Comparison of ENCODE assay signal across 1 cellular context in genomic region chr14:103522649-103523582, GRCh38.
TF ChIP-seq lines count a peak whose summit lies in the region.

CKB (minus strand) TSS chr14:103522830; CDS start chr14:103522493, 337 bp downstream.

TF ChIP-seq in HepG2, 621 proteins besides CTCF, POLR2A, EP300 and RAD21 (continued from another document):
- no peak; the same call in 1 of the 2 replicates for TF ChIP-seq ZNF280B (CRISPR knock-in tag; IDR thresholded peaks at IDR 0.05; ENCODE audit: borderline replicate concordance)
- TF ChIP-seq CAMTA2 (CRISPR knock-in tag; IDR thresholded peaks at IDR 0.05; ENCODE audit: borderline replicate concordance) = no peak
- TF ChIP-seq, protein P1, sequence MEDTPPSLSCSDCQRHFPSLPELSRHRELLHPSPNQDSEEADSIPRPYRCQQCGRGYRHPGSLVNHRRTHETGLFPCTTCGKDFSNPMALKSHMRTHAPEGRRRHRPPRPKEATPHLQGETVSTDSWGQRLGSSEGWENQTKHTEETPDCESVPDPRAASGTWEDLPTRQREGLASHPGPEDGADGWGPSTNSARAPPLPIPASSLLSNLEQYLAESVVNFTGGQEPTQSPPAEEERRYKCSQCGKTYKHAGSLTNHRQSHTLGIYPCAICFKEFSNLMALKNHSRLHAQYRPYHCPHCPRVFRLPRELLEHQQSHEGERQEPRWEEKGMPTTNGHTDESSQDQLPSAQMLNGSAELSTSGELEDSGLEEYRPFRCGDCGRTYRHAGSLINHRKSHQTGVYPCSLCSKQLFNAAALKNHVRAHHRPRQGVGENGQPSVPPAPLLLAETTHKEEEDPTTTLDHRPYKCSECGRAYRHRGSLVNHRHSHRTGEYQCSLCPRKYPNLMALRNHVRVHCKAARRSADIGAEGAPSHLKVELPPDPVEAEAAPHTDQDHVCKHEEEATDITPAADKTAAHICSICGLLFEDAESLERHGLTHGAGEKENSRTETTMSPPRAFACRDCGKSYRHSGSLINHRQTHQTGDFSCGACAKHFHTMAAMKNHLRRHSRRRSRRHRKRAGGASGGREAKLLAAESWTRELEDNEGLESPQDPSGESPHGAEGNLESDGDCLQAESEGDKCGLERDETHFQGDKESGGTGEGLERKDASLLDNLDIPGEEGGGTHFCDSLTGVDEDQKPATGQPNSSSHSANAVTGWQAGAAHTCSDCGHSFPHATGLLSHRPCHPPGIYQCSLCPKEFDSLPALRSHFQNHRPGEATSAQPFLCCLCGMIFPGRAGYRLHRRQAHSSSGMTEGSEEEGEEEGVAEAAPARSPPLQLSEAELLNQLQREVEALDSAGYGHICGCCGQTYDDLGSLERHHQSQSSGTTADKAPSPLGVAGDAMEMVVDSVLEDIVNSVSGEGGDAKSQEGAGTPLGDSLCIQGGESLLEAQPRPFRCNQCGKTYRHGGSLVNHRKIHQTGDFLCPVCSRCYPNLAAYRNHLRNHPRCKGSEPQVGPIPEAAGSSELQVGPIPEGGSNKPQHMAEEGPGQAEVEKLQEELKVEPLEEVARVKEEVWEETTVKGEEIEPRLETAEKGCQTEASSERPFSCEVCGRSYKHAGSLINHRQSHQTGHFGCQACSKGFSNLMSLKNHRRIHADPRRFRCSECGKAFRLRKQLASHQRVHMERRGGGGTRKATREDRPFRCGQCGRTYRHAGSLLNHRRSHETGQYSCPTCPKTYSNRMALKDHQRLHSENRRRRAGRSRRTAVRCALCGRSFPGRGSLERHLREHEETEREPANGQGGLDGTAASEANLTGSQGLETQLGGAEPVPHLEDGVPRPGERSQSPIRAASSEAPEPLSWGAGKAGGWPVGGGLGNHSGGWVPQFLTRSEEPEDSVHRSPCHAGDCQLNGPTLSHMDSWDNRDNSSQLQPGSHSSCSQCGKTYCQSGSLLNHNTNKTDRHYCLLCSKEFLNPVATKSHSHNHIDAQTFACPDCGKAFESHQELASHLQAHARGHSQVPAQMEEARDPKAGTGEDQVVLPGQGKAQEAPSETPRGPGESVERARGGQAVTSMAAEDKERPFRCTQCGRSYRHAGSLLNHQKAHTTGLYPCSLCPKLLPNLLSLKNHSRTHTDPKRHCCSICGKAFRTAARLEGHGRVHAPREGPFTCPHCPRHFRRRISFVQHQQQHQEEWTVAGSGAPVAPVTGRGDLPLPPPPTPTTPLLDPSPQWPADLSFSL (CRISPR knock-in tag; IDR thresholded peaks at IDR 0.05) = no peak
- no peak for TF ChIP-seq FOXK1 (CRISPR knock-in tag; IDR thresholded peaks at IDR 0.05; ENCODE audit: borderline replicate concordance, low read depth)
- TF ChIP-seq, protein P2, sequence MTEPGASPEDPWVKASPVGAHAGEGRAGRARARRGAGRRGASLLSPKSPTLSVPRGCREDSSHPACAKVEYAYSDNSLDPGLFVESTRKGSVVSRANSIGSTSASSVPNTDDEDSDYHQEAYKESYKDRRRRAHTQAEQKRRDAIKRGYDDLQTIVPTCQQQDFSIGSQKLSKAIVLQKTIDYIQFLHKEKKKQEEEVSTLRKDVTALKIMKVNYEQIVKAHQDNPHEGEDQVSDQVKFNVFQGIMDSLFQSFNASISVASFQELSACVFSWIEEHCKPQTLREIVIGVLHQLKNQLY (CRISPR knock-in tag; IDR thresholded peaks at IDR 0.05) = no peak
- no peak; the same call in 1 of the 2 replicates for TF ChIP-seq ZSCAN21 (CRISPR knock-in tag; IDR thresholded peaks at IDR 0.05; ENCODE audit: borderline replicate concordance)
- TF ChIP-seq ZNF672 (CRISPR knock-in tag; IDR thresholded peaks at IDR 0.05) = no peak
- TF ChIP-seq HHEX (CRISPR knock-in tag; IDR thresholded peaks at IDR 0.05) = no peak
- no peak for TF ChIP-seq NFE2L2 (IDR thresholded peaks at IDR 0.05; ENCODE audit: low read length)
- no peak for TF ChIP-seq FOXK2 (IDR thresholded peaks at IDR 0.05)
- no peak for TF ChIP-seq ZNF256 (CRISPR knock-in tag; conservative IDR thresholded peaks at IDR 0.05)
- TF ChIP-seq, protein P3, sequence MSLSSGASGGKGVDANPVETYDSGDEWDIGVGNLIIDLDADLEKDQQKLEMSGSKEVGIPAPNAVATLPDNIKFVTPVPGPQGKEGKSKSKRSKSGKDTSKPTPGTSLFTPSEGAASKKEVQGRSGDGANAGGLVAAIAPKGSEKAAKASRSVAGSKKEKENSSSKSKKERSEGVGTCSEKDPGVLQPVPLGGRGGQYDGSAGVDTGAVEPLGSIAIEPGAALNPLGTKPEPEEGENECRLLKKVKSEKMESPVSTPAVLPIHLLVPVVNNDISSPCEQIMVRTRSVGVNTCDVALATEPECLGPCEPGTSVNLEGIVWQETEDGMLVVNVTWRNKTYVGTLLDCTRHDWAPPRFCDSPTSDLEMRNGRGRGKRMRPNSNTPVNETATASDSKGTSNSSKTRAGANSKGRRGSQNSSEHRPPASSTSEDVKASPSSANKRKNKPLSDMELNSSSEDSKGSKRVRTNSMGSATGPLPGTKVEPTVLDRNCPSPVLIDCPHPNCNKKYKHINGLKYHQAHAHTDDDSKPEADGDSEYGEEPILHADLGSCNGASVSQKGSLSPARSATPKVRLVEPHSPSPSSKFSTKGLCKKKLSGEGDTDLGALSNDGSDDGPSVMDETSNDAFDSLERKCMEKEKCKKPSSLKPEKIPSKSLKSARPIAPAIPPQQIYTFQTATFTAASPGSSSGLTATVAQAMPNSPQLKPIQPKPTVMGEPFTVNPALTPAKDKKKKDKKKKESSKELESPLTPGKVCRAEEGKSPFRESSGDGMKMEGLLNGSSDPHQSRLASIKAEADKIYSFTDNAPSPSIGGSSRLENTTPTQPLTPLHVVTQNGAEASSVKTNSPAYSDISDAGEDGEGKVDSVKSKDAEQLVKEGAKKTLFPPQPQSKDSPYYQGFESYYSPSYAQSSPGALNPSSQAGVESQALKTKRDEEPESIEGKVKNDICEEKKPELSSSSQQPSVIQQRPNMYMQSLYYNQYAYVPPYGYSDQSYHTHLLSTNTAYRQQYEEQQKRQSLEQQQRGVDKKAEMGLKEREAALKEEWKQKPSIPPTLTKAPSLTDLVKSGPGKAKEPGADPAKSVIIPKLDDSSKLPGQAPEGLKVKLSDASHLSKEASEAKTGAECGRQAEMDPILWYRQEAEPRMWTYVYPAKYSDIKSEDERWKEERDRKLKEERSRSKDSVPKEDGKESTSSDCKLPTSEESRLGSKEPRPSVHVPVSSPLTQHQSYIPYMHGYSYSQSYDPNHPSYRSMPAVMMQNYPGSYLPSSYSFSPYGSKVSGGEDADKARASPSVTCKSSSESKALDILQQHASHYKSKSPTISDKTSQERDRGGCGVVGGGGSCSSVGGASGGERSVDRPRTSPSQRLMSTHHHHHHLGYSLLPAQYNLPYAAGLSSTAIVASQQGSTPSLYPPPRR (CRISPR knock-in tag; IDR thresholded peaks at IDR 0.05; ENCODE audit: borderline replicate concordance) = no peak
- TF ChIP-seq LCORL (IDR thresholded peaks at IDR 0.05) = no peak
- TF ChIP-seq LCORL (CRISPR knock-in tag; IDR thresholded peaks at IDR 0.05) = no peak
- TF ChIP-seq ZBTB7B (CRISPR knock-in tag; IDR thresholded peaks at IDR 0.05) = peak; percentile 87
- TF ChIP-seq GPBP1L1 (CRISPR knock-in tag; IDR thresholded peaks at IDR 0.05) = no peak
- no peak for TF ChIP-seq TBX3 (IDR thresholded peaks at IDR 0.05; ENCODE audit: borderline replicate concordance)
- peak; percentile 35; the same call in 1 of the 2 replicates for TF ChIP-seq ZNF687 (CRISPR knock-in tag; IDR thresholded peaks at IDR 0.05)
- no peak for TF ChIP-seq ATAD3A (CRISPR knock-in tag; IDR thresholded peaks at IDR 0.05)
- peak; percentile 77 for TF ChIP-seq RBFOX2 (IDR thresholded peaks at IDR 0.05; ENCODE audit: low read depth, low read length)
- 0 out of 2 replicates have a peak, but pooled peaks have one; percentile 2 for TF ChIP-seq MYC (CRISPR knock-in tag; IDR thresholded peaks at IDR 0.05; ENCODE audit: borderline replicate concordance)
- no peak for TF ChIP-seq ZSCAN22 (CRISPR knock-in tag; IDR thresholded peaks at IDR 0.05)
- TF ChIP-seq ZNF513 (CRISPR knock-in tag; conservative IDR thresholded peaks at IDR 0.05) = no peak
- TF ChIP-seq ZFP37 (CRISPR knock-in tag; IDR thresholded peaks at IDR 0.05; ENCODE audit: borderline replicate concordance) = no peak
- no peak for TF ChIP-seq ZNF772 (CRISPR knock-in tag; IDR thresholded peaks at IDR 0.05)
- no peak for TF ChIP-seq ZNF510 (CRISPR knock-in tag; IDR thresholded peaks at IDR 0.05; ENCODE audit: low read depth)
- TF ChIP-seq ZMYM3 (CRISPR knock-in tag; IDR thresholded peaks at IDR 0.05) = no peak
- no peak for TF ChIP-seq WIZ (CRISPR knock-in tag; IDR thresholded peaks at IDR 0.05)
- TF ChIP-seq ZFX (CRISPR knock-in tag; IDR thresholded peaks at IDR 0.05; ENCODE audit: low read depth) = 0 out of 2 replicates have a peak, but pooled peaks have one; percentile 12
- TF ChIP-seq SOX5 (CRISPR knock-in tag; IDR thresholded peaks at IDR 0.05; ENCODE audit: borderline replicate concordance) = no peak
- no peak for TF ChIP-seq ZNF225 (CRISPR knock-in tag; IDR thresholded peaks at IDR 0.05)
- TF ChIP-seq, protein P4, sequence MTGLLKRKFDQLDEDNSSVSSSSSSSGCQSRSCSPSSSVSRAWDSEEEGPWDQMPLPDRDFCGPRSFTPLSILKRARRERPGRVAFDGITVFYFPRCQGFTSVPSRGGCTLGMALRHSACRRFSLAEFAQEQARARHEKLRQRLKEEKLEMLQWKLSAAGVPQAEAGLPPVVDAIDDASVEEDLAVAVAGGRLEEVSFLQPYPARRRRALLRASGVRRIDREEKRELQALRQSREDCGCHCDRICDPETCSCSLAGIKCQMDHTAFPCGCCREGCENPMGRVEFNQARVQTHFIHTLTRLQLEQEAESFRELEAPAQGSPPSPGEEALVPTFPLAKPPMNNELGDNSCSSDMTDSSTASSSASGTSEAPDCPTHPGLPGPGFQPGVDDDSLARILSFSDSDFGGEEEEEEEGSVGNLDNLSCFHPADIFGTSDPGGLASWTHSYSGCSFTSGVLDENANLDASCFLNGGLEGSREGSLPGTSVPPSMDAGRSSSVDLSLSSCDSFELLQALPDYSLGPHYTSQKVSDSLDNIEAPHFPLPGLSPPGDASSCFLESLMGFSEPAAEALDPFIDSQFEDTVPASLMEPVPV (CRISPR knock-in tag; IDR thresholded peaks at IDR 0.05) = no peak
- no peak for TF ChIP-seq MXD3 (CRISPR knock-in tag; IDR thresholded peaks at IDR 0.05)
